In genomic region chr2:85340034-85340892, GRCh38 we compare ENCODE assay signal across 16 cellular contexts. TPM values are rescaled to one million over a fixed set of nuclear protein-coding genes. Genes with fewer than 3 reads are reported as not detected.
A peak's percentile ranks its signal among the peaks of the same experiment; 100 is the strongest.
DNase-seq lines count a peak whose midpoint lies in the region; ATAC-seq and TF ChIP-seq lines count a peak whose summit lies in the region.
"Had no signal": no experiment of that assay in that cellular context is flagged by ENCODE, and none has a peak within 500 bp of the region (broad histone marks: within the 10 kb centered on the region; RNA-seq: fewer than 3 reads in every experiment).

No MANE protein-coding gene starts in this region.

- no peak overlapping the region for H2AK5ac ChIP-seq in neuronal stem cell (ENCODE audit: low read depth, low read length)

- H3K4me1 ChIP-seq in neuronal stem cell (ENCODE audit: control insufficient read depth in 2 of 2, insufficient read depth in 1 of 2, low read depth in 1 of 2, low read length in 2 of 2): peaks cover 0 to 7% of the 10 kb centered on the region in 2 donors
- H3K4me1 ChIP-seq: left ventricle myocardium inferior had no signal

- no peak overlapping the region for H3K4me3 Mint-ChIP-seq in dendritic cell treated with granulocyte-macrophage colony-stimulating factor and Interleukin-4, amounts not matched to agents 40 ng/mL and 50 ng/mL, for 4 days
- H3K4me3 Mint-ChIP-seq in osteocyte (ENCODE audit: unreplicated experiment): no peak overlapping the region
- H3K4me3 Mint-ChIP-seq: activated CD8-positive, alpha-beta memory T cell treated with anti-CD3 and anti-CD28 coated beads, Interleukin-2, amount 10 ng/mL, durations not matched to agents 7 days and 5 days; B cell; naive B cell; T-helper 1 cell treated with Interleukin-12 subunit alpha and Interleukin-12 subunit beta and Interleukin-4 antibody, amounts not matched to agents 30 μg/mL and 1 μg/mL, for 36 hours had no signal

- H3K18ac ChIP-seq in neuronal stem cell (ENCODE audit: low read length): no peak overlapping the region

- no peaks in the 10 kb centered on the region for H3K79me1 ChIP-seq in neuronal stem cell (ENCODE audit: low read depth, low read length)

- no peak overlapping the region for H3K4me3 ChIP-seq in neuronal stem cell (ENCODE audit: low read length in 2 of 2)
- H3K4me3 ChIP-seq: left ventricle myocardium inferior had no signal

- no peaks in the 10 kb centered on the region for H3K4me1 Mint-ChIP-seq in dendritic cell treated with granulocyte-macrophage colony-stimulating factor and Interleukin-4, amounts not matched to agents 40 ng/mL and 50 ng/mL, for 4 days (ENCODE audit: low read depth)
- H3K4me1 Mint-ChIP-seq in osteocyte (ENCODE audit: unreplicated experiment): no peaks in the 10 kb centered on the region
- H3K4me1 Mint-ChIP-seq: activated CD8-positive, alpha-beta memory T cell treated with anti-CD3 and anti-CD28 coated beads, Interleukin-2, amount 10 ng/mL, durations not matched to agents 7 days and 5 days; B cell; naive B cell had no signal

- no peak for TF ChIP-seq CTCF in osteocyte (IDR thresholded peaks at IDR 0.05)

- WGBS in neuronal stem cell (ENCODE audit: extremely low coverage in 2 of 2, insufficient read length in 2 of 2, insufficient replicate concordance in 1 of 2), 2 donors: no CpG with 5 or more reads among the region's 13 CpGs

- DNase-seq in DMS 273 (lab: John Stamatoyannopoulos, UW; ENCODE audit: unreplicated experiment): peak; percentile 83
- DNase-seq in M059J (ENCODE audit: low read depth): peak; percentile 20
- no peak for DNase-seq in neuronal stem cell (ENCODE audit: low spot score)
- DNase-seq in head of caudate nucleus: no peak
- no peak for DNase-seq in osteocyte (ENCODE audit: extremely low spot score, unreplicated experiment)
- DNase-seq: activated CD4-positive, CD25-positive, alpha-beta regulatory T cell treated with anti-CD3 and anti-CD28 coated beads, Interleukin-2, amount 50 U/mL, for 72 hours; activated CD8-positive, alpha-beta memory T cell treated with anti-CD3 and anti-CD28 coated beads, Interleukin-2, amount 10 ng/mL, durations not matched to agents 7 days and 5 days; brain microvascular endothelial cell; DMS79 treated with DMSO at 0.1 percent for 48 hours; effector CD4-positive, alpha-beta T cell; left ventricle myocardium inferior; naive B cell had no signal

- H3K27me3 Mint-ChIP-seq in dendritic cell treated with granulocyte-macrophage colony-stimulating factor and Interleukin-4, amounts not matched to agents 40 ng/mL and 50 ng/mL, for 4 days: peaks cover 7% of the 10 kb centered on the region
- peaks cover 24% of the 10 kb centered on the region for H3K27me3 Mint-ChIP-seq in osteocyte (ENCODE audit: unreplicated experiment)
- H3K27me3 Mint-ChIP-seq: B cell, naive B cell had no signal

- H3K36me3 Mint-ChIP-seq in dendritic cell treated with granulocyte-macrophage colony-stimulating factor and Interleukin-4, amounts not matched to agents 40 ng/mL and 50 ng/mL, for 4 days (ENCODE audit: low read depth): peaks cover 42% of the 10 kb centered on the region
- H3K36me3 Mint-ChIP-seq in osteocyte (ENCODE audit: unreplicated experiment): peaks cover 14% of the 10 kb centered on the region
- H3K36me3 Mint-ChIP-seq: naive B cell had no signal

- peak overlapping the region; percentile 80 for H3K23ac ChIP-seq in neuronal stem cell (ENCODE audit: low read depth, low read length, poor library complexity)

- H3K27me3 ChIP-seq in neuronal stem cell (ENCODE audit: control insufficient read depth in 3 of 3, insufficient read depth in 3 of 3, low read depth in 1 of 3, low read length in 3 of 3): no peaks in the 10 kb centered on the region
- H3K27me3 ChIP-seq: brain microvascular endothelial cell had no signal

- H4K91ac ChIP-seq in neuronal stem cell (ENCODE audit: low read depth, low read length, poor library complexity): no peak overlapping the region

- no peak overlapping the region for H2BK5ac ChIP-seq in neuronal stem cell (ENCODE audit: low read length)

- no peak overlapping the region for H3K27ac ChIP-seq in neuronal stem cell (replicated peaks; ENCODE audit: low read length)
- H3K27ac ChIP-seq: brain microvascular endothelial cell, left ventricle myocardium inferior had no signal

- no peak overlapping the region for H3K4me2 ChIP-seq in neuronal stem cell (ENCODE audit: insufficient read depth, low read length, poor library complexity, severe bottlenecking)

- H2BK12ac ChIP-seq in neuronal stem cell (ENCODE audit: low read length): no peak overlapping the region

- H2BK15ac ChIP-seq in neuronal stem cell (ENCODE audit: low read length): no peak overlapping the region

- H3K14ac ChIP-seq in neuronal stem cell (ENCODE audit: low read length): no peak overlapping the region

- ATAC-seq in activated CD4-positive, CD25-positive, alpha-beta regulatory T cell treated with anti-CD3 and anti-CD28 coated beads, Interleukin-2, amount 50 U/mL, for 24 hours: no peak
- ATAC-seq: activated CD8-positive, alpha-beta memory T cell treated with anti-CD3 and anti-CD28 coated beads, Interleukin-2, amount 10 ng/mL, durations not matched to agents 7 days and 5 days had no signal

- H3K36me3 ChIP-seq in neuronal stem cell (replicated peaks in 1 of 2; ENCODE audit: control insufficient read depth in 2 of 2, insufficient read depth in 2 of 2, low read length in 2 of 2): peaks cover 3 to 11% of the 10 kb centered on the region in 2 donors

- intact Hi-C loops in dendritic cell treated with granulocyte-macrophage colony-stimulating factor and Interleukin-4, amounts not matched to agents 40 ng/mL and 50 ng/mL, for 4 days (cut with micrococcal nuclease): no loop called here
- intact Hi-C loops in head of caudate nucleus (cut with DNase I): no loop called here

- no peak overlapping the region for H2AFZ ChIP-seq in neuronal stem cell (ENCODE audit: low read length)

- peak overlapping the region; percentile 22 for H3K27ac Mint-ChIP-seq in dendritic cell treated with granulocyte-macrophage colony-stimulating factor and Interleukin-4, amounts not matched to agents 40 ng/mL and 50 ng/mL, for 4 days
- no peak overlapping the region for H3K27ac Mint-ChIP-seq in osteocyte (ENCODE audit: unreplicated experiment)
- H3K27ac Mint-ChIP-seq: activated CD8-positive, alpha-beta memory T cell treated with anti-CD3 and anti-CD28 coated beads, Interleukin-2, amount 10 ng/mL, durations not matched to agents 7 days and 5 days; B cell; T-helper 1 cell treated with Interleukin-12 subunit alpha and Interleukin-12 subunit beta and Interleukin-4 antibody, amounts not matched to agents 30 μg/mL and 1 μg/mL, for 36 hours had no signal

- no peak overlapping the region for H2BK120ac ChIP-seq in neuronal stem cell (ENCODE audit: low read depth, low read length)

- no peak overlapping the region for H3K9ac ChIP-seq in neuronal stem cell (ENCODE audit: low read depth, low read length, poor library complexity)

- H3K4ac ChIP-seq in neuronal stem cell (ENCODE audit: low read length): no peak overlapping the region

- no peaks in the 10 kb centered on the region for H3K9me3 Mint-ChIP-seq in dendritic cell treated with granulocyte-macrophage colony-stimulating factor and Interleukin-4, amounts not matched to agents 40 ng/mL and 50 ng/mL, for 4 days
- H3K9me3 Mint-ChIP-seq in osteocyte (ENCODE audit: unreplicated experiment): no peaks in the 10 kb centered on the region
- H3K9me3 Mint-ChIP-seq: naive B cell; T-helper 1 cell treated with Interleukin-12 subunit alpha and Interleukin-12 subunit beta and Interleukin-4 antibody, amounts not matched to agents 30 μg/mL and 1 μg/mL, for 36 hours had no signal

- no peaks in the 10 kb centered on the region for H3K9me3 ChIP-seq in neuronal stem cell (replicated peaks in 1 of 2; ENCODE audit: control insufficient read depth in 2 of 2, insufficient read depth in 1 of 2, low read depth in 1 of 2, low read length in 2 of 2)
- H3K9me3 ChIP-seq: left ventricle myocardium inferior had no signal

- H4K8ac ChIP-seq in neuronal stem cell (ENCODE audit: low read depth, low read length): no peak overlapping the region

RNA-seq across cellular contexts. Expression of gene TGOLN2, which starts 12.5 kb away (rescaled TPM):
- 88.8 and 134 TPM in 2 replicates for total RNA-seq in M059J (2014; rRNA removed; shearing (Covaris generic))
- 24.7 TPM for polyA plus RNA-seq in neuronal stem cell (2013, experiment 1 of 2)
- polyA plus RNA-seq in neuronal stem cell (2013, experiment 2 of 2): 25.4 TPM
- 91.2 and 94.8 TPM in 2 replicates for total RNA-seq in osteocyte

RNA-seq across cellular contexts. Expression of gene RETSAT, which starts 14.1 kb away (rescaled TPM):
- total RNA-seq in M059J (2014; rRNA removed; shearing (Covaris generic)): 19.0 and 25.0 TPM in 2 replicates
- polyA plus RNA-seq in neuronal stem cell (2013, experiment 1 of 2): 7.8 TPM
- 8.5 TPM for polyA plus RNA-seq in neuronal stem cell (2013, experiment 2 of 2)
- 34.1 and 38.8 TPM in 2 replicates for total RNA-seq in osteocyte

RNA-seq across cellular contexts. Expression of gene ELMOD3, which starts 14.3 kb away (rescaled TPM):
- 9.6 and 13.1 TPM in 2 replicates for total RNA-seq in M059J (2014; rRNA removed; shearing (Covaris generic))
- polyA plus RNA-seq in neuronal stem cell (2013, experiment 1 of 2): 14.0 TPM
- 13.1 TPM for polyA plus RNA-seq in neuronal stem cell (2013, experiment 2 of 2)
- total RNA-seq in osteocyte: 19.6 and 21.1 TPM in 2 replicates

Comparison
In these comparisons a context has a peak if more than half of its experiments do, and no peak if none do; other contexts are left out.
1. DNase-seq: peak in DMS 273 (single experiment) and M059J (single experiment); none in neuronal stem cell (single experiment), head of caudate nucleus (0 of 42) and osteocyte (single experiment).